In the genomic region with DNA sequence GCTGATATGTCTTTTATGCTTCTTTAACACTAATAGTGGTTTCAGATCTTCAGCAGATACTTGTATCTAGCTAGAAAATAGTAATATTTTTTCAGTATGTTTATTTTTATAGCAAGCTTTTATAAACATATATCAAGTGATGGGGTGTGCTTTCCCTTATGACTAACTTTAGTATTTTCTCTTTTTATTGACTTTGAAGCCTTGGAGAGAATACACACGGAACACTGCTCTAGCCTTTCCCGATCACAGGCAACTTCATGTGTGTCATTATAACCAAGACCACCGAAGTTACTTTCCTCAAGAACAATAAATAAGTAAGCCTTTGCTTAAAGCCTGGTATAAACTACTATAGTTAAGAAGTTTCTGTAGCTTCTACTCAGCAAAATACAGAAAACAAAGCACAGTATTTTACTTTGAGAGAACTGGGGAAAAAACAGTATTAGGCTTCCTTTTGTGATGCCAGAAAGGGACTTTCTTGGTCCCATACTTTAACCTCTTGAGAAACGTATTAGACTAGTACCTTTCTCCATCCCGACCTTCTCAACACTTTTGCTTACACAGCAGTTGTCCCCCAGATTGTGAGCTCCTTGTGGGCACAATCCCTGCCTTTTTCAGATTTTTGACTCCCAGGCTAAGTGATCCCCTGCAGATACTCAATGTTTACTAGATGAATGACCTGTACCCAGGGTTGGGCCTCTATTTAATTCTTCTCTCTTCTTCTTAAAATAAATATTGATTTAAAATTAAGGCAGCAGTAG, we compare ENCODE assay signal across 2 cellular contexts.
A peak's percentile ranks its signal among the peaks of the same experiment; 100 is the strongest.
TF ChIP-seq lines count a peak whose summit lies in the region.

No MANE protein-coding gene starts in this region.

TF ChIP-seq in IMR-90, 13 proteins besides CTCF, POLR2A, EP300 and RAD21:
- TF ChIP-seq, protein P1, sequence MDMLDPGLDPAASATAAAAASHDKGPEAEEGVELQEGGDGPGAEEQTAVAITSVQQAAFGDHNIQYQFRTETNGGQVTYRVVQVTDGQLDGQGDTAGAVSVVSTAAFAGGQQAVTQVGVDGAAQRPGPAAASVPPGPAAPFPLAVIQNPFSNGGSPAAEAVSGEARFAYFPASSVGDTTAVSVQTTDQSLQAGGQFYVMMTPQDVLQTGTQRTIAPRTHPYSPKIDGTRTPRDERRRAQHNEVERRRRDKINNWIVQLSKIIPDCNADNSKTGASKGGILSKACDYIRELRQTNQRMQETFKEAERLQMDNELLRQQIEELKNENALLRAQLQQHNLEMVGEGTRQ (IDR thresholded peaks at IDR 0.05; ENCODE audit: low read depth, low read length), result no peak
- no peak for TF ChIP-seq CHD1 (IDR thresholded peaks at IDR 0.05; ENCODE audit: low read depth, low read length)
- no peak for TF ChIP-seq MXI1 (IDR thresholded peaks at IDR 0.05; ENCODE audit: borderline replicate concordance, low read depth, low read length)
- TF ChIP-seq, protein P2, sequence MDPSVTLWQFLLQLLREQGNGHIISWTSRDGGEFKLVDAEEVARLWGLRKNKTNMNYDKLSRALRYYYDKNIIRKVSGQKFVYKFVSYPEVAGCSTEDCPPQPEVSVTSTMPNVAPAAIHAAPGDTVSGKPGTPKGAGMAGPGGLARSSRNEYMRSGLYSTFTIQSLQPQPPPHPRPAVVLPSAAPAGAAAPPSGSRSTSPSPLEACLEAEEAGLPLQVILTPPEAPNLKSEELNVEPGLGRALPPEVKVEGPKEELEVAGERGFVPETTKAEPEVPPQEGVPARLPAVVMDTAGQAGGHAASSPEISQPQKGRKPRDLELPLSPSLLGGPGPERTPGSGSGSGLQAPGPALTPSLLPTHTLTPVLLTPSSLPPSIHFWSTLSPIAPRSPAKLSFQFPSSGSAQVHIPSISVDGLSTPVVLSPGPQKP (IDR thresholded peaks at IDR 0.05; ENCODE audit: borderline replicate concordance, low read depth, low read length), result no peak
- peak; percentile 42; the same call in 1 of the 2 replicates for TF ChIP-seq MAFK (IDR thresholded peaks at IDR 0.05; ENCODE audit: low read depth, low read length)

TF ChIP-seq in neural cell, 6 proteins besides CTCF, POLR2A, EP300 and RAD21:
- TF ChIP-seq POLR2AphosphoS5 (IDR thresholded peaks at IDR 0.05) (no peak), EZH2 (IDR thresholded peaks at IDR 0.05; ENCODE audit: borderline replicate concordance, insufficient read depth, low read length, poor library complexity, severe bottlenecking) (no peak), TAF1 (IDR thresholded peaks at IDR 0.05; ENCODE audit: low read depth) (no peak), SMC3 (conservative IDR thresholded peaks at IDR 0.05; ENCODE audit: poor library complexity) (no peak), MXI1 (conservative IDR thresholded peaks at IDR 0.05; ENCODE audit: poor library complexity, severe bottlenecking) (no peak)
- TF ChIP-seq, protein P3, sequence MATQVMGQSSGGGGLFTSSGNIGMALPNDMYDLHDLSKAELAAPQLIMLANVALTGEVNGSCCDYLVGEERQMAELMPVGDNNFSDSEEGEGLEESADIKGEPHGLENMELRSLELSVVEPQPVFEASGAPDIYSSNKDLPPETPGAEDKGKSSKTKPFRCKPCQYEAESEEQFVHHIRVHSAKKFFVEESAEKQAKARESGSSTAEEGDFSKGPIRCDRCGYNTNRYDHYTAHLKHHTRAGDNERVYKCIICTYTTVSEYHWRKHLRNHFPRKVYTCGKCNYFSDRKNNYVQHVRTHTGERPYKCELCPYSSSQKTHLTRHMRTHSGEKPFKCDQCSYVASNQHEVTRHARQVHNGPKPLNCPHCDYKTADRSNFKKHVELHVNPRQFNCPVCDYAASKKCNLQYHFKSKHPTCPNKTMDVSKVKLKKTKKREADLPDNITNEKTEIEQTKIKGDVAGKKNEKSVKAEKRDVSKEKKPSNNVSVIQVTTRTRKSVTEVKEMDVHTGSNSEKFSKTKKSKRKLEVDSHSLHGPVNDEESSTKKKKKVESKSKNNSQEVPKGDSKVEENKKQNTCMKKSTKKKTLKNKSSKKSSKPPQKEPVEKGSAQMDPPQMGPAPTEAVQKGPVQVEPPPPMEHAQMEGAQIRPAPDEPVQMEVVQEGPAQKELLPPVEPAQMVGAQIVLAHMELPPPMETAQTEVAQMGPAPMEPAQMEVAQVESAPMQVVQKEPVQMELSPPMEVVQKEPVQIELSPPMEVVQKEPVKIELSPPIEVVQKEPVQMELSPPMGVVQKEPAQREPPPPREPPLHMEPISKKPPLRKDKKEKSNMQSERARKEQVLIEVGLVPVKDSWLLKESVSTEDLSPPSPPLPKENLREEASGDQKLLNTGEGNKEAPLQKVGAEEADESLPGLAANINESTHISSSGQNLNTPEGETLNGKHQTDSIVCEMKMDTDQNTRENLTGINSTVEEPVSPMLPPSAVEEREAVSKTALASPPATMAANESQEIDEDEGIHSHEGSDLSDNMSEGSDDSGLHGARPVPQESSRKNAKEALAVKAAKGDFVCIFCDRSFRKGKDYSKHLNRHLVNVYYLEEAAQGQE (IDR thresholded peaks at IDR 0.05; ENCODE audit: borderline replicate concordance), result no peak
